In the genomic region with DNA sequence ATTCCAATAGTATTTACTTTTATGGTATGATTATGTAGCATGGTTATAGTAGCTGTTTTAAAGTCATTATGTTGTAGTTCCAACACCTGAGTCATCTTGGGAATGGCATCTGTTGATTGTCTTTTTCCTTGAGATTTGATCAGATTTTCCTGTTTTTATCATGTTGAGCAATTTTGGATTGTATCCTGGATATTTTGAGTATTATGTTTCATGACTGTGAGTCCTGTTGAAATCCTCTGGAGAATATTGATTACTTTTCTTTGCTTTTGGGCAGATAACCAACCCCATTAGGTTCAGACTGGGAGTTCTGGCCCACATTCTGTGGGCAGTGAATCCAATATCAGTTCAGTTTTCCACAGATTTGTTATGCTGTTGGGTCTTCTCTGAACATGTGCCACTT, we compare ENCODE assay signal across 17 cellular contexts.
"Had no signal": no experiment of that assay in that cellular context is flagged by ENCODE, and none has a peak within 500 bp of the region (broad histone marks: within the 10 kb centered on the region; RNA-seq: fewer than 3 reads in every experiment).

No MANE protein-coding gene starts in this region.

- H3K4me1 ChIP-seq: heart left ventricle, pancreas, sigmoid colon, stomach had no signal

- H3K27ac ChIP-seq: brain microvascular endothelial cell, heart left ventricle, pancreas, sigmoid colon, stomach had no signal

- H3K4me3 Mint-ChIP-seq: activated naive CD8-positive, alpha-beta T cell treated with anti-CD3 and anti-CD28 coated beads, Interleukin-2, amount 10 ng/mL, durations not matched to agents 7 days and 5 days; activated T-helper 1 cell treated with anti-CD3 and anti-CD28 coated beads, Interleukin-12 subunit alpha, Interleukin-12 subunit beta, Interleukin-2, Interleukin-4 antibody, amounts not matched to agents 30 ng/mL and 10 ng/mL and 1 ng/mL, durations not matched to agents 14 hours and 24 hours and 36 hours; naive B cell had no signal

- DNase-seq: activated CD4-positive, alpha-beta T cell treated with anti-CD3 and anti-CD28 coated beads, Interleukin-2, amount 50 U/mL, for 1 hour; activated CD8-positive, alpha-beta memory T cell treated with anti-CD3 and anti-CD28 coated beads for 24 hours; activated naive CD4-positive, alpha-beta T cell; activated naive CD8-positive, alpha-beta T cell treated with anti-CD3 and anti-CD28 coated beads, Interleukin-2, amount 10 ng/mL, durations not matched to agents 7 days and 5 days; brain microvascular endothelial cell; cortex of kidney; effector CD8-positive, alpha-beta T cell; foreskin melanocyte; heart left ventricle; left cardiac atrium; naive B cell; pancreas; sigmoid colon; stimulated activated CD4-positive, alpha-beta T cell treated with anti-CD3 and anti-CD28 coated beads, Interleukin-1b, Interleukin-23, amount 100 ng/mL, for 48 hours; stomach; T-helper 9 cell had no signal

- H3K27me3 Mint-ChIP-seq: naive B cell had no signal

- H3K4me3 ChIP-seq: heart left ventricle, pancreas, sigmoid colon, stomach had no signal

- H3K27ac Mint-ChIP-seq: activated naive CD8-positive, alpha-beta T cell treated with anti-CD3 and anti-CD28 coated beads, Interleukin-2, amount 10 ng/mL, durations not matched to agents 7 days and 5 days; activated T-helper 1 cell treated with anti-CD3 and anti-CD28 coated beads, Interleukin-12 subunit alpha, Interleukin-12 subunit beta, Interleukin-2, Interleukin-4 antibody, amounts not matched to agents 30 ng/mL and 10 ng/mL and 1 ng/mL, durations not matched to agents 14 hours and 24 hours and 36 hours had no signal

- H3K27me3 ChIP-seq: brain microvascular endothelial cell, heart left ventricle, pancreas, sigmoid colon, stomach had no signal

- H3K4me1 Mint-ChIP-seq: activated naive CD8-positive, alpha-beta T cell treated with anti-CD3 and anti-CD28 coated beads, Interleukin-2, amount 10 ng/mL, durations not matched to agents 7 days and 5 days; naive B cell had no signal

- H3K9me3 ChIP-seq: pancreas, sigmoid colon had no signal

- H3K9me3 Mint-ChIP-seq: activated naive CD8-positive, alpha-beta T cell treated with anti-CD3 and anti-CD28 coated beads, Interleukin-2, amount 10 ng/mL, durations not matched to agents 7 days and 5 days; activated T-helper 1 cell treated with anti-CD3 and anti-CD28 coated beads, Interleukin-12 subunit alpha, Interleukin-12 subunit beta, Interleukin-2, Interleukin-4 antibody, amounts not matched to agents 30 ng/mL and 10 ng/mL and 1 ng/mL, durations not matched to agents 14 hours and 24 hours and 36 hours had no signal

- H3K36me3 ChIP-seq: brain microvascular endothelial cell, heart left ventricle, pancreas, sigmoid colon, stomach had no signal

- H3K36me3 Mint-ChIP-seq: activated naive CD8-positive, alpha-beta T cell treated with anti-CD3 and anti-CD28 coated beads, Interleukin-2, amount 10 ng/mL, durations not matched to agents 7 days and 5 days; naive B cell had no signal
